ENCODE assay signal across 31 cellular contexts in the genomic region with DNA sequence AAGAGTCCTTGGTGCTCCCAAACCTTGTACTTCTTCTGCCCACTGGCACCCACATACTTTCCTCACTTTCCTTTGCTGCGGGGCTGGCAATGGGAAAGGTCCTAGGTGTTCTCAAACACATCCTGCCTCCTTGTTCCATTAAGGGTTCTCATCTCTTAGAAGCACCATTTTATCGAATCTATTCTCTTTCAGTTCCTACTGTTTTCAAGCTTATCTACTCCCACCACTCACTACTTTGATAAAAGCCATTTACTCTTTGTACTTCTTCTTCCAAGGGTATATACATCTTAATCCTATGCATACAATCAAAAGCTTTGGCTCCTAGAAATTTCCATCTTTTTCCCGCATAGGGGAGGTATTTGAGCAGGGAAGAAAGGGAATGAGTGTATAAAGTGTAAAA.
A peak's percentile ranks its signal among the peaks of the same experiment; 100 is the strongest.
DNase-seq lines count a peak whose midpoint lies in the region; ATAC-seq, FAIRE-seq and TF ChIP-seq lines count a peak whose summit lies in the region.
"Had no signal": no experiment of that assay in that cellular context is flagged by ENCODE, and none has a peak within 500 bp of the region (broad histone marks: within the 10 kb centered on the region; RNA-seq: fewer than 3 reads in every experiment).

No MANE protein-coding gene starts in this region.

- BruUV-seq in K562 (replicated peaks; lab: Mats Ljungman, UMichigan): no TSS peak

- H3K27me3 ChIP-seq in K562 (ENCODE audit: control insufficient read depth in 2 of 2, insufficient read depth in 2 of 2, low read length in 2 of 2) (no peaks in the 10 kb centered on the region), neuronal stem cell (ENCODE audit: control insufficient read depth in 3 of 3, insufficient read depth in 3 of 3, low read depth in 1 of 3, low read length in 3 of 3) (no peaks in the 10 kb centered on the region)
- H3K27me3 ChIP-seq: BE2C; BLaER1; BLaER1 treated with 17β-estradiol and CSF1 and Interleukin-3, amounts not matched to agents 10 nM and 100 nM had no signal

- peak overlapping the region; percentile 27; the same call in 1 of the 2 replicates for H2AFZ ChIP-seq in K562 (ENCODE audit: low read depth, low read length)
- H2AFZ ChIP-seq in neuronal stem cell (ENCODE audit: low read length): no peak overlapping the region

- TF ChIP-seq RAD21 in K562 (CRISPR knock-in tag; conservative IDR thresholded peaks at IDR 0.05 in 1 of 2, IDR thresholded peaks at IDR 0.05 in 1 of 2): no peak

- no peak for FAIRE-seq in K562 (lab: Jason Lieb, UNC)
- FAIRE-seq: A204.1, A549, D721Med had no signal

- intact Hi-C loops in K562 (cut with micrococcal nuclease): loop anchor here (5.0 kb wide), 1 partner anchor 54 kb away; no protein-coding TSS in a partner anchor

- CTCF ChIA-PET in K562 (lab: Yijun Ruan, JAX; ENCODE audit: low intra/inter-chr PET ratio): no interaction called here

- DNase-seq in K562 (ENCODE audit: extremely low read depth in 1 of 4, low spot score in 3 of 4) (no peak), neuronal stem cell (ENCODE audit: low spot score) (no peak), HuH-7.5 (ENCODE audit: low spot score) (no peak)
- DNase-seq in stimulated activated CD4-positive, alpha-beta T cell treated with anti-CD3 and anti-CD28 coated beads, Interleukin-1b, Interleukin-23, amount 100 ng/mL, for 48 hours: no peak
- DNase-seq: 8988T; ACHN; AML-193; BE2C; C1 segment of cervical spinal cord; Caco-2; Calu3; CD4-positive, alpha-beta memory T cell; CD4-positive, alpha-beta T cell; CD4-positive, CD25-positive, alpha-beta regulatory T cell; CD8-positive, alpha-beta memory T cell; CD8-positive, alpha-beta T cell; COR-L47; DMS 273 treated with DMSO at 0.1 percent for 48 hours; DMS153; DMS53; DMS79; DMS79 treated with DMSO at 0.1 percent for 48 hours; DND-41; EL had no signal

- ATAC-seq in K562: peak; percentile 69
- ATAC-seq: A549; CD8-positive, alpha-beta T cell had no signal

- H3K4me1 ChIP-seq in K562 (replicated peaks in 1 of 2; ENCODE audit: control insufficient read depth in 2 of 2, insufficient read depth in 2 of 2, low read length in 2 of 2) (peaks cover 0 to 16% of the 10 kb centered on the region in 2 experiments; a peak in 2 of 5 replicates), neuronal stem cell (ENCODE audit: control insufficient read depth in 2 of 2, insufficient read depth in 1 of 2, low read depth in 1 of 2, low read length in 2 of 2) (no peaks in the 10 kb centered on the region)
- H3K4me1 ChIP-seq: A549; BE2C; BLaER1; BLaER1 treated with 17β-estradiol and CSF1 and Interleukin-3, amounts not matched to agents 10 nM and 100 nM; Caco-2 had no signal

- H3K23ac ChIP-seq in neuronal stem cell (ENCODE audit: low read depth, low read length, poor library complexity): no peak overlapping the region

- H3K9ac ChIP-seq in K562 (ENCODE audit: insufficient read depth in 1 of 2, low read depth in 2 of 2, low read length in 2 of 2): no peak overlapping the region
- H3K9ac ChIP-seq in neuronal stem cell (ENCODE audit: low read depth, low read length, poor library complexity): no peak overlapping the region
- H3K9ac ChIP-seq: BLaER1; BLaER1 treated with 17β-estradiol and CSF1 and Interleukin-3, amounts not matched to agents 10 nM and 100 nM had no signal

- H3K27ac ChIP-seq in K562 (ENCODE audit: extremely low read depth, low read depth, low read length): no peak overlapping the region
- H3K27ac ChIP-seq in neuronal stem cell (replicated peaks; ENCODE audit: low read length): no peak overlapping the region
- H3K27ac ChIP-seq: 22Rv1; A549; BLaER1; BLaER1 treated with 17β-estradiol and CSF1 and Interleukin-3, amounts not matched to agents 10 nM and 100 nM; C4-2B had no signal

- no peak for TF ChIP-seq POLR2A in K562 (conservative IDR thresholded peaks at IDR 0.05)

- no peak overlapping the region for H2BK5ac ChIP-seq in neuronal stem cell (ENCODE audit: low read length)

- H3K4me2 ChIP-seq in K562 (ENCODE audit: insufficient read depth, low read length): peak overlapping the region; percentile 46
- no peak overlapping the region for H3K4me2 ChIP-seq in neuronal stem cell (ENCODE audit: insufficient read depth, low read length, poor library complexity, severe bottlenecking)
- H3K4me2 ChIP-seq: A549; BLaER1; BLaER1 treated with 17β-estradiol and CSF1 and Interleukin-3, amounts not matched to agents 10 nM and 100 nM had no signal

- no peak overlapping the region for H2BK12ac ChIP-seq in neuronal stem cell (ENCODE audit: low read length)

- H2BK120ac ChIP-seq in neuronal stem cell (ENCODE audit: low read depth, low read length): no peak overlapping the region

- POLR2A ChIA-PET in K562 (lab: Yijun Ruan, JAX): interaction anchor here (0.6 to 1.3 kb wide), 3 partner anchors 14 to 227 kb away, joined by 3 to 4 read pairs (median 3); no protein-coding TSS in a partner anchor

- H3K14ac ChIP-seq in neuronal stem cell (ENCODE audit: low read length): peak overlapping the region; percentile 12

- H4K8ac ChIP-seq in neuronal stem cell (ENCODE audit: low read depth, low read length): no peak overlapping the region

- H3K9me3 ChIP-seq in K562 (replicated peaks; ENCODE audit: control insufficient read depth, insufficient read depth, low read depth, low read length) (no peaks in the 10 kb centered on the region), neuronal stem cell (replicated peaks in 1 of 2; ENCODE audit: control insufficient read depth in 2 of 2, insufficient read depth in 1 of 2, low read depth in 1 of 2, low read length in 2 of 2) (no peaks in the 10 kb centered on the region)
- H3K9me3 ChIP-seq: BE2C, BLaER1, Caco-2 had no signal

- H2BK15ac ChIP-seq in neuronal stem cell (ENCODE audit: low read length): no peak overlapping the region

- TF ChIP-seq CTCF in K562 (IDR thresholded peaks at IDR 0.05 in 2 of 3, conservative IDR thresholded peaks at IDR 0.05 in 1 of 3; ENCODE audit: insufficient read depth in 2 of 3, low read depth in 1 of 3, low read length in 3 of 3): no peak

- H4K91ac ChIP-seq in neuronal stem cell (ENCODE audit: low read depth, low read length, poor library complexity): no peak overlapping the region

- H3K79me1 ChIP-seq in neuronal stem cell (ENCODE audit: low read depth, low read length): no peaks in the 10 kb centered on the region

- H3K9me1 ChIP-seq in K562 (ENCODE audit: control insufficient read depth, insufficient read depth, low read length): no peaks in the 10 kb centered on the region

- H3K36me3 ChIP-seq in K562 (ENCODE audit: control insufficient read depth, insufficient read depth, low read length): no peaks in the 10 kb centered on the region
- H3K36me3 ChIP-seq in neuronal stem cell (replicated peaks in 1 of 2; ENCODE audit: control insufficient read depth in 2 of 2, insufficient read depth in 2 of 2, low read length in 2 of 2): no peaks in the 10 kb centered on the region
- H3K36me3 ChIP-seq: BE2C; BLaER1; BLaER1 treated with 17β-estradiol and CSF1 and Interleukin-3, amounts not matched to agents 10 nM and 100 nM had no signal

- H3K18ac ChIP-seq in neuronal stem cell (ENCODE audit: low read length): no peak overlapping the region

- no peak overlapping the region for H3K4ac ChIP-seq in neuronal stem cell (ENCODE audit: low read length)

- H3K4me3 ChIP-seq in K562 (no peak overlapping the region), neuronal stem cell (ENCODE audit: low read length in 2 of 2) (no peak overlapping the region)
- H3K4me3 ChIP-seq: A549; BLaER1; BLaER1 treated with 17β-estradiol and CSF1 and Interleukin-3, amounts not matched to agents 10 nM and 100 nM had no signal

- no peaks in the 10 kb centered on the region for H4K20me1 ChIP-seq in K562 (replicated peaks; ENCODE audit: control insufficient read depth, insufficient read depth, low read length)
- H4K20me1 ChIP-seq: BLaER1; BLaER1 treated with 17β-estradiol and CSF1 and Interleukin-3, amounts not matched to agents 10 nM and 100 nM had no signal

- no peak overlapping the region for H2AK5ac ChIP-seq in neuronal stem cell (ENCODE audit: low read depth, low read length)

- no peaks in the 10 kb centered on the region for H3K79me2 ChIP-seq in K562 (ENCODE audit: control insufficient read depth, insufficient read depth, low read length)

- 6% methylated on average over 3 of the region's 3 CpGs for WGBS in K562 (ENCODE audit: insufficient coverage, low coverage, missing lambda C conversion rate)
- no CpG with 5 or more reads among the region's 3 CpGs for WGBS in neuronal stem cell (ENCODE audit: extremely low coverage in 2 of 2, insufficient read length in 2 of 2, insufficient replicate concordance in 1 of 2), 2 donors

- TF ChIP-seq EP300 in K562 (IDR thresholded peaks at IDR 0.05; ENCODE audit: low read length): no peak; the same call in 1 of the 2 replicates

- in situ Hi-C loops in K562 (cut with MboI): no loop called here

TF ChIP-seq in K562, 482 proteins besides CTCF, POLR2A, EP300 and RAD21 (continues in another document):
- no peak for TF ChIP-seq CBX3 (IDR thresholded peaks at IDR 0.05; ENCODE audit: borderline replicate concordance in 1 of 2, low read length in 2 of 2)
- no peak for TF ChIP-seq RAD51 (IDR thresholded peaks at IDR 0.05; ENCODE audit: borderline replicate concordance, low read depth)
- peak; percentile 66 for TF ChIP-seq SOX6 (IDR thresholded peaks at IDR 0.05)
- no peak for TF ChIP-seq KAT2B (IDR thresholded peaks at IDR 0.05; ENCODE audit: low read depth, low read length)
- TF ChIP-seq ESRRA (IDR thresholded peaks at IDR 0.05; ENCODE audit: borderline replicate concordance, low read depth): no peak
- TF ChIP-seq, protein P1, sequence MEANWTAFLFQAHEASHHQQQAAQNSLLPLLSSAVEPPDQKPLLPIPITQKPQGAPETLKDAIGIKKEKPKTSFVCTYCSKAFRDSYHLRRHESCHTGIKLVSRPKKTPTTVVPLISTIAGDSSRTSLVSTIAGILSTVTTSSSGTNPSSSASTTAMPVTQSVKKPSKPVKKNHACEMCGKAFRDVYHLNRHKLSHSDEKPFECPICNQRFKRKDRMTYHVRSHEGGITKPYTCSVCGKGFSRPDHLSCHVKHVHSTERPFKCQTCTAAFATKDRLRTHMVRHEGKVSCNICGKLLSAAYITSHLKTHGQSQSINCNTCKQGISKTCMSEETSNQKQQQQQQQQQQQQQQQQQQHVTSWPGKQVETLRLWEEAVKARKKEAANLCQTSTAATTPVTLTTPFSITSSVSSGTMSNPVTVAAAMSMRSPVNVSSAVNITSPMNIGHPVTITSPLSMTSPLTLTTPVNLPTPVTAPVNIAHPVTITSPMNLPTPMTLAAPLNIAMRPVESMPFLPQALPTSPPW (CRISPR knock-in tag; IDR thresholded peaks at IDR 0.05): no peak
- TF ChIP-seq ZNF197 (CRISPR knock-in tag; IDR thresholded peaks at IDR 0.05; ENCODE audit: low read depth): no peak
- TF ChIP-seq TAL1 (IDR thresholded peaks at IDR 0.05): peak; percentile 47; the same call in 1 of the 2 replicates
- TF ChIP-seq SMARCA4 (IDR thresholded peaks at IDR 0.05): peak; percentile 15; the same call in 1 of the 2 replicates
- TF ChIP-seq SIX5 (IDR thresholded peaks at IDR 0.05; ENCODE audit: borderline replicate concordance in 1 of 2, insufficient read depth in 1 of 2, low read depth in 1 of 2, low read length in 2 of 2): no peak
- TF ChIP-seq TGIF2 (CRISPR knock-in tag; IDR thresholded peaks at IDR 0.05): no peak
- no peak for TF ChIP-seq IFI16 (CRISPR knock-in tag; IDR thresholded peaks at IDR 0.05)
